1 cellular context compared by ENCODE assay signal in genomic region chr6:110816677-110817076, GRCh38.
TF ChIP-seq lines count a peak whose summit lies in the region.

No MANE protein-coding gene starts in this region.

TF ChIP-seq in H1, 55 proteins besides CTCF, POLR2A, EP300 and RAD21:
- TF ChIP-seq BCL11A (IDR thresholded peaks at IDR 0.05; ENCODE audit: low read depth in 2 of 2, low read length in 2 of 2), result no peak
- TF ChIP-seq NRF1 (IDR thresholded peaks at IDR 0.05; ENCODE audit: low read depth, low read length), result no peak
- TF ChIP-seq TAF1 (IDR thresholded peaks at IDR 0.05; ENCODE audit: low read depth, low read length), result no peak
- no peak for TF ChIP-seq CTBP2 (IDR thresholded peaks at IDR 0.05; ENCODE audit: borderline replicate concordance, insufficient read depth, insufficient read length, low read length)
- no peak for TF ChIP-seq EZH2 (IDR thresholded peaks at IDR 0.05; ENCODE audit: low read depth, low read length, severe bottlenecking)
- no peak for TF ChIP-seq NANOG (IDR thresholded peaks at IDR 0.05; ENCODE audit: insufficient read depth, low read depth, low read length, poor library complexity, severe bottlenecking)
- no peak for TF ChIP-seq SUZ12 (IDR thresholded peaks at IDR 0.05; ENCODE audit: low read length)
- no peak for TF ChIP-seq CBX5 (IDR thresholded peaks at IDR 0.05; ENCODE audit: low read depth, low read length)
- TF ChIP-seq CEBPB (IDR thresholded peaks at IDR 0.05; ENCODE audit: low read depth, low read length), result no peak
- no peak for TF ChIP-seq SIX5 (IDR thresholded peaks at IDR 0.05; ENCODE audit: low read depth, low read length)
